Comparison of ENCODE assay signal across 22 cellular contexts in genomic region chr18:13191779-13192178, GRCh38. TPM values are rescaled to one million over a fixed set of nuclear protein-coding genes. Genes with fewer than 3 reads are reported as not detected.
A peak's percentile ranks its signal among the peaks of the same experiment; 100 is the strongest.
DNase-seq lines count a peak whose midpoint lies in the region; ATAC-seq and TF ChIP-seq lines count a peak whose summit lies in the region.
"Had no signal": no experiment of that assay in that cellular context is flagged by ENCODE, and none has a peak within 500 bp of the region (broad histone marks: within the 10 kb centered on the region; RNA-seq: fewer than 3 reads in every experiment).

No MANE protein-coding gene starts in this region.

- in situ Hi-C loops in GM13977 (cut with MboI; ENCODE audit: low pct_unique_long_range_greater_than_20kb, low sequenced_read_pairs, unreplicated experiment), result no loop called here

- no peak overlapping the region for H3K4me3 Mint-ChIP-seq in chondrocyte (ENCODE audit: unreplicated experiment)
- no peak overlapping the region for H3K4me3 Mint-ChIP-seq in stimulated activated memory B cell treated with anti-CD40 and anti-IgM and Interleukin-4, amounts not matched to agents 10 μg/mL and 1 μg/mL and 100 μg/mL, for 72 hours
- H3K4me3 Mint-ChIP-seq in type B pancreatic cell, result no peak overlapping the region
- H3K4me3 Mint-ChIP-seq: activated CD4-positive, alpha-beta T cell treated with anti-CD3 and anti-CD28 coated beads, Interleukin-2, amount 10 ng/mL, durations not matched to agents 24 days and 14 days; B cell had no signal

- no peak for TF ChIP-seq CTCF in chondrocyte (IDR thresholded peaks at IDR 0.05)
- TF ChIP-seq CTCF in type B pancreatic cell (conservative IDR thresholded peaks at IDR 0.05), result no peak
- no peak for TF ChIP-seq CTCF in GM13977 (IDR thresholded peaks at IDR 0.05; ENCODE audit: extremely low read depth, insufficient read depth, missing control alignments)

- DNase-seq in DMS 273 (lab: John Stamatoyannopoulos, UW; ENCODE audit: unreplicated experiment) (peak; percentile 33), DMS 273 treated with DMSO at 0.1 percent for 48 hours (lab: John Stamatoyannopoulos, UW) (no peak), chondrocyte (ENCODE audit: low spot score) (no peak), kidney tubule cell (ENCODE audit: low spot score) (peak; percentile 32), type B pancreatic cell (ENCODE audit: extremely low spot score, unreplicated experiment) (no peak), GM13977 (ENCODE audit: low spot score) (no peak)
- no peak for DNase-seq in activated CD4-positive, alpha-beta T cell treated with anti-CD3 and anti-CD28 coated beads for 48 hours
- DNase-seq: activated CD4-positive, alpha-beta T cell treated with anti-CD3 and anti-CD28 coated beads, Interleukin-2, amount 10 ng/mL, durations not matched to agents 24 days and 14 days; activated gamma-delta T cell; aorta; Caco-2; foreskin fibroblast; NCI-H1105 treated with DMSO at 0.1 percent for 48 hours; NCI-H2171 treated with DMSO at 0.1 percent for 48 hours; NCI-H774; SK-N-SH; spleen; stimulated activated CD8-positive, alpha-beta memory T cell treated with anti-CD3 and anti-CD28 coated beads, Interleukin-4, amount 100 ng/mL, for 48 hours had no signal

- no peaks in the 10 kb centered on the region for H3K36me3 Mint-ChIP-seq in chondrocyte (ENCODE audit: low read depth)
- H3K36me3 Mint-ChIP-seq in stimulated activated memory B cell treated with anti-CD40 and anti-IgM and Interleukin-4, amounts not matched to agents 10 μg/mL and 1 μg/mL and 100 μg/mL, for 72 hours, result no peaks in the 10 kb centered on the region
- no peaks in the 10 kb centered on the region for H3K36me3 Mint-ChIP-seq in type B pancreatic cell

- H3K9me3 Mint-ChIP-seq in chondrocyte (ENCODE audit: low read depth) (no peaks in the 10 kb centered on the region), type B pancreatic cell (no peaks in the 10 kb centered on the region)
- peaks cover 2% of the 10 kb centered on the region for H3K9me3 Mint-ChIP-seq in stimulated activated memory B cell treated with anti-CD40 and anti-IgM and Interleukin-4, amounts not matched to agents 10 μg/mL and 1 μg/mL and 100 μg/mL, for 72 hours
- H3K9me3 Mint-ChIP-seq: activated CD4-positive, alpha-beta T cell treated with anti-CD3 and anti-CD28 coated beads, Interleukin-2, amount 10 ng/mL, durations not matched to agents 24 days and 14 days had no signal

- H3K27me3 Mint-ChIP-seq in chondrocyte (ENCODE audit: low read depth) (no peaks in the 10 kb centered on the region), type B pancreatic cell (no peaks in the 10 kb centered on the region)
- H3K27me3 Mint-ChIP-seq in stimulated activated memory B cell treated with anti-CD40 and anti-IgM and Interleukin-4, amounts not matched to agents 10 μg/mL and 1 μg/mL and 100 μg/mL, for 72 hours, result peaks cover 10% of the 10 kb centered on the region

- H3K27ac Mint-ChIP-seq in chondrocyte (ENCODE audit: unreplicated experiment), result peak overlapping the region; percentile 86
- H3K27ac Mint-ChIP-seq in stimulated activated memory B cell treated with anti-CD40 and anti-IgM and Interleukin-4, amounts not matched to agents 10 μg/mL and 1 μg/mL and 100 μg/mL, for 72 hours, result no peak overlapping the region
- H3K27ac Mint-ChIP-seq in type B pancreatic cell, result no peak overlapping the region
- H3K27ac Mint-ChIP-seq: activated CD4-positive, alpha-beta T cell treated with anti-CD3 and anti-CD28 coated beads, Interleukin-2, amount 10 ng/mL, durations not matched to agents 24 days and 14 days; B cell had no signal

- peaks cover 19% of the 10 kb centered on the region for H3K4me1 Mint-ChIP-seq in chondrocyte (ENCODE audit: low read depth)
- no peaks in the 10 kb centered on the region for H3K4me1 Mint-ChIP-seq in stimulated activated memory B cell treated with anti-CD40 and anti-IgM and Interleukin-4, amounts not matched to agents 10 μg/mL and 1 μg/mL and 100 μg/mL, for 72 hours
- H3K4me1 Mint-ChIP-seq in type B pancreatic cell (ENCODE audit: unreplicated experiment), result peaks cover 5% of the 10 kb centered on the region
- H3K4me1 Mint-ChIP-seq: activated CD4-positive, alpha-beta T cell treated with anti-CD3 and anti-CD28 coated beads, Interleukin-2, amount 10 ng/mL, durations not matched to agents 24 days and 14 days; B cell had no signal

- peak; percentile 36 for ATAC-seq in stimulated activated memory B cell treated with anti-CD40 and anti-IgM and Interleukin-4, amounts not matched to agents 10 μg/mL and 1 μg/mL and 100 μg/mL, for 72 hours
- ATAC-seq: Panc1 had no signal

RNA-seq across cellular contexts. Expression of gene LDLRAD4, which starts 26.8 kb away (rescaled TPM):
- total RNA-seq in chondrocyte, result 78.2 to 229 TPM (median 80.5 TPM) in 3 replicates
- 0.88 and 2.4 TPM in 2 replicates for total RNA-seq in type B pancreatic cell (ENCODE audit: low replicate concordance)
- total RNA-seq: LHCN-M2 had no signal

Comparison
In these comparisons a context has a peak if more than half of its experiments do, and no peak if none do; other contexts are left out.
1. DNase-seq: peak in DMS 273 (single experiment) and kidney tubule cell (single experiment); none in DMS 273 treated with DMSO at 0.1 percent for 48 hours (single experiment), chondrocyte (single experiment), activated CD4-positive, alpha-beta T cell treated with anti-CD3 and anti-CD28 coated beads for 48 hours (single experiment), type B pancreatic cell (single experiment) and GM13977 (single experiment).
2. RNA of gene LDLRAD4, which starts 26.8 kb away (total RNA-seq): 78.2 to 229 TPM in chondrocyte; 0.88 to 2.4 TPM in type B pancreatic cell; every median in the first group is over 10 times any median in the second.